Comparison of ENCODE assay signal across 19 cellular contexts in genomic region chr2:23486676-23487075, GRCh38.
DNase-seq lines count a peak whose midpoint lies in the region; ATAC-seq and TF ChIP-seq lines count a peak whose summit lies in the region.
"Had no signal": no experiment of that assay in that cellular context is flagged by ENCODE, and none has a peak within 500 bp of the region (broad histone marks: within the 10 kb centered on the region; RNA-seq: fewer than 3 reads in every experiment).

No MANE protein-coding gene starts in this region.

- no peak overlapping the region for H2AK9ac ChIP-seq in IMR-90 (replicated peaks; ENCODE audit: low read depth, low read length, poor library complexity)

- TF ChIP-seq RAD21 in IMR-90 (IDR thresholded peaks at IDR 0.05; ENCODE audit: low read length) = no peak

- H3K36me3 ChIP-seq in IMR-90 (ENCODE audit: control insufficient read depth, insufficient read depth, low read length) = peaks cover 3% of the 10 kb centered on the region; the same call in 1 of the 2 replicates
- H3K36me3 ChIP-seq: HAP-1, lower lobe of right lung, vagina had no signal

- intact Hi-C loops in IMR-90 (cut with micrococcal nuclease) = loop anchor here (10.0 kb wide), 1 partner anchor 268 kb away; no protein-coding TSS in a partner anchor
- intact Hi-C loops in right cardiac atrium (cut with DNase I) = no loop called here

- no peak overlapping the region for H2AFZ ChIP-seq in IMR-90 (replicated peaks; ENCODE audit: low read length, poor library complexity)

- 100% methylated on average over 2 of the region's 5 CpGs; no CpG with 5 or more reads in 1 of the 2 experiments for WGBS in IMR-90 (ENCODE audit: extremely low coverage in 2 of 2, insufficient read length in 1 of 2), 2 experiments
- WGBS in right cardiac atrium = 79% methylated on average over 5 of the region's 5 CpGs

- no peaks in the 10 kb centered on the region for H3K36me3 Mint-ChIP-seq in chondrocyte (ENCODE audit: low read depth)
- H3K36me3 Mint-ChIP-seq: activated naive CD4-positive, alpha-beta T cell treated with anti-CD3 and anti-CD28 coated beads, Interleukin-2, amount 50 U/mL, for 72 hours had no signal

- H3K27me3 Mint-ChIP-seq in chondrocyte (ENCODE audit: low read depth) = peaks cover 13% of the 10 kb centered on the region

- ATAC-seq in IMR-90 (ENCODE audit: low read depth) (peak; percentile 52; the same call in 1 of the 2 replicates), right cardiac atrium (peak; percentile 22 to 44), GM19397 (IDR thresholded peaks at IDR 0.05; ENCODE audit: unreplicated experiment) (no peak), GM21423 (IDR thresholded peaks at IDR 0.05; ENCODE audit: unreplicated experiment) (no peak), HG03135 (IDR thresholded peaks at IDR 0.05; ENCODE audit: unreplicated experiment) (no peak)
- ATAC-seq: activated naive CD4-positive, alpha-beta T cell treated with anti-CD3 and anti-CD28 coated beads, Interleukin-2, amount 50 U/mL, for 72 hours; lower lobe of right lung had no signal

- H3K27me3 ChIP-seq in IMR-90 (ENCODE audit: control insufficient read depth, insufficient read depth, low read length) (no peaks in the 10 kb centered on the region), right cardiac atrium (ENCODE audit: control insufficient read depth, insufficient read depth) (no peaks in the 10 kb centered on the region)
- H3K27me3 ChIP-seq: vagina had no signal

- TF ChIP-seq POLR2A in IMR-90 (IDR thresholded peaks at IDR 0.05; ENCODE audit: low read depth, low read length) = no peak

- H3K4me3 Mint-ChIP-seq in chondrocyte (ENCODE audit: unreplicated experiment) = no peak overlapping the region
- H3K4me3 Mint-ChIP-seq: neural crest cell; T-helper 1 cell treated with Interleukin-12 subunit alpha and Interleukin-12 subunit beta and Interleukin-4 antibody, amounts not matched to agents 30 μg/mL and 1 μg/mL, for 36 hours had no signal

- H2BK5ac ChIP-seq in IMR-90 (ENCODE audit: low read depth, low read length, poor library complexity, severe bottlenecking) = no peak overlapping the region

- no peaks in the 10 kb centered on the region; the same call in none of the 2 replicates for H3K9me1 ChIP-seq in IMR-90 (ENCODE audit: insufficient read depth, low read length)

- CTCF ChIA-PET in IMR-90 (lab: Yijun Ruan, JAX) = interaction anchor here (0.6 to 0.8 kb wide), 2 partner anchors 61 to 100 kb away, joined by 3 to 5 read pairs; no protein-coding TSS in a partner anchor

- no peaks in the 10 kb centered on the region for H3K9me3 Mint-ChIP-seq in chondrocyte (ENCODE audit: low read depth)
- H3K9me3 Mint-ChIP-seq: activated naive CD4-positive, alpha-beta T cell treated with anti-CD3 and anti-CD28 coated beads, Interleukin-2, amount 50 U/mL, for 72 hours; neural crest cell; T-helper 1 cell treated with Interleukin-12 subunit alpha and Interleukin-12 subunit beta and Interleukin-4 antibody, amounts not matched to agents 30 μg/mL and 1 μg/mL, for 36 hours had no signal

- H2BK15ac ChIP-seq in IMR-90 (ENCODE audit: low read depth, low read length) = no peak overlapping the region

- peaks cover 3% of the 10 kb centered on the region for H3K4me1 ChIP-seq in IMR-90 (ENCODE audit: control insufficient read depth, insufficient read depth, low read length)
- H3K4me1 ChIP-seq in right cardiac atrium (ENCODE audit: control insufficient read depth, insufficient read depth, low read length) = no peaks in the 10 kb centered on the region
- H3K4me1 ChIP-seq: HAP-1, lower lobe of right lung had no signal

- no peak overlapping the region for H3K18ac ChIP-seq in IMR-90 (ENCODE audit: low read depth, low read length)

- H3K9ac ChIP-seq in IMR-90 (ENCODE audit: low read depth, low read length) = no peak overlapping the region

- H3K27ac ChIP-seq in IMR-90 (ENCODE audit: insufficient read depth, low read length) = no peak overlapping the region
- H3K27ac ChIP-seq in right cardiac atrium (ENCODE audit: low read length) = no peak overlapping the region
- H3K27ac ChIP-seq: lower lobe of right lung, vagina had no signal

- dilution Hi-C loops in IMR-90 (cut with HindIII; ENCODE audit: low sequenced_read_pairs, unreplicated experiment) = no loop called here

- no peak overlapping the region for H3K23ac ChIP-seq in IMR-90 (ENCODE audit: low read depth, low read length)

- no peak overlapping the region for H2AK5ac ChIP-seq in IMR-90 (ENCODE audit: low read depth, low read length)

- no peak overlapping the region for H4K91ac ChIP-seq in IMR-90 (ENCODE audit: insufficient read depth, low read depth, low read length)

- H2BK20ac ChIP-seq in IMR-90 (ENCODE audit: low read depth, low read length) = no peak overlapping the region

- in situ Hi-C loops in ACHN (cut with HindIII; ENCODE audit: low pct_ligation_motif_present, low pct_unique_long_range_greater_than_20kb, low sequenced_read_pairs) = no loop called here
- in situ Hi-C loops in IMR-90 (cut with MboI; ENCODE audit: low sequenced_read_pairs) = no loop called here

- H4K5ac ChIP-seq in IMR-90 (ENCODE audit: low read depth, low read length) = no peak overlapping the region

- BruUV-seq in IMR-90 (replicated peaks; lab: Mats Ljungman, UMichigan) = no TSS peak

- H3K9me3 ChIP-seq in IMR-90 (ENCODE audit: control insufficient read depth, insufficient read depth, low read length) = no peaks in the 10 kb centered on the region
- H3K9me3 ChIP-seq in right cardiac atrium (ENCODE audit: control insufficient read depth, low read length) = no peaks in the 10 kb centered on the region
- H3K9me3 ChIP-seq: Caco-2, HAP-1, lower lobe of right lung, vagina had no signal

- DNase-seq in ACHN = peak; percentile 75
- DNase-seq in IMR-90 = peak; percentile 70
- peak; percentile 64 for DNase-seq in chondrocyte (ENCODE audit: low spot score)
- peak; percentile 63 to 88 (median 68) for DNase-seq in right cardiac atrium
- DNase-seq in NCI-H345 treated with DMSO at 0.1 percent for 48 hours (lab: John Stamatoyannopoulos, UW; ENCODE audit: unreplicated experiment) = no peak
- DNase-seq: activated CD4-positive, alpha-beta T cell treated with anti-CD3 and anti-CD28 coated beads for 1 hour; activated CD8-positive, alpha-beta memory T cell treated with anti-CD3 and anti-CD28 coated beads, Interleukin-2, amount 50 U/mL, for 48 hours; Caco-2; Karpas-422; lower lobe of right lung; stimulated activated naive CD4-positive, alpha-beta T cell treated with Interleukin-2 at 50 U/mL for 16 hours had no signal

- H3K56ac ChIP-seq in IMR-90 (ENCODE audit: extremely low read depth, insufficient read depth, low read length) = no peak overlapping the region

- no peak overlapping the region for H2BK120ac ChIP-seq in IMR-90 (ENCODE audit: low read depth, low read length)

- H3K4me1 Mint-ChIP-seq in chondrocyte (ENCODE audit: low read depth) = peaks cover 7% of the 10 kb centered on the region

- H3K4me3 ChIP-seq in IMR-90 (ENCODE audit: insufficient read depth, low read depth, low read length) (no peak overlapping the region), right cardiac atrium (ENCODE audit: low read length) (no peak overlapping the region)
- H3K4me3 ChIP-seq: HAP-1, lower lobe of right lung, vagina had no signal

- H3K79me1 ChIP-seq in IMR-90 (ENCODE audit: low read depth in 1 of 2, low read length in 2 of 2) = peaks cover 0 to 3% of the 10 kb centered on the region in 2 experiments; a peak in 1 of 4 replicates

- H3K27ac Mint-ChIP-seq in chondrocyte (ENCODE audit: unreplicated experiment) = no peak overlapping the region
- H3K27ac Mint-ChIP-seq: activated naive CD4-positive, alpha-beta T cell treated with anti-CD3 and anti-CD28 coated beads, Interleukin-2, amount 50 U/mL, for 72 hours; T-helper 1 cell treated with Interleukin-12 subunit alpha and Interleukin-12 subunit beta and Interleukin-4 antibody, amounts not matched to agents 30 μg/mL and 1 μg/mL, for 36 hours had no signal

- peaks cover 22% of the 10 kb centered on the region for H4K20me1 ChIP-seq in IMR-90 (ENCODE audit: insufficient read depth, low read length)

- no peak overlapping the region for H3K14ac ChIP-seq in IMR-90 (replicated peaks; ENCODE audit: low read depth, low read length)

- no peak overlapping the region for H3K4ac ChIP-seq in IMR-90 (ENCODE audit: low read depth, low read length)

- H3K4me2 ChIP-seq in IMR-90 (ENCODE audit: low read depth, low read length) = no peak overlapping the region

- no peak overlapping the region for H4K8ac ChIP-seq in IMR-90 (ENCODE audit: low read depth in 2 of 2, low read length in 2 of 2)

- TF ChIP-seq CTCF in IMR-90 (conservative IDR thresholded peaks at IDR 0.05; ENCODE audit: low read depth, low read length) (no peak), chondrocyte (IDR thresholded peaks at IDR 0.05) (no peak)

- POLR2A ChIA-PET in IMR-90 (lab: Charles Lee; ENCODE audit: unreplicated experiment) = no interaction called here

TF ChIP-seq in IMR-90, 13 proteins besides CTCF, POLR2A, EP300 and RAD21 (continues in another document):
- no peak for TF ChIP-seq SMC3 (IDR thresholded peaks at IDR 0.05; ENCODE audit: low read depth, low read length)
- TF ChIP-seq RFX5 (IDR thresholded peaks at IDR 0.05; ENCODE audit: low read depth, low read length) = no peak
- TF ChIP-seq NFE2L2 (IDR thresholded peaks at IDR 0.05; ENCODE audit: low read depth, low read length) = no peak
- no peak for TF ChIP-seq MAZ (IDR thresholded peaks at IDR 0.05; ENCODE audit: borderline replicate concordance, low read depth, low read length)
- TF ChIP-seq CHD1 (IDR thresholded peaks at IDR 0.05; ENCODE audit: low read depth, low read length) = no peak
- TF ChIP-seq BHLHE40 (IDR thresholded peaks at IDR 0.05; ENCODE audit: low read depth, low read length) = no peak
- no peak for TF ChIP-seq MAFK (IDR thresholded peaks at IDR 0.05; ENCODE audit: low read depth, low read length)
- no peak for TF ChIP-seq FOS (IDR thresholded peaks at IDR 0.05; ENCODE audit: low read depth, low read length)
- no peak for TF ChIP-seq RCOR1 (IDR thresholded peaks at IDR 0.05; ENCODE audit: insufficient replicate concordance, low read length)
- TF ChIP-seq ELK1 (IDR thresholded peaks at IDR 0.05; ENCODE audit: borderline replicate concordance, low read depth, low read length) = no peak
- no peak for TF ChIP-seq MXI1 (IDR thresholded peaks at IDR 0.05; ENCODE audit: borderline replicate concordance, low read depth, low read length)

Comparison
In these comparisons a context has a peak if more than half of its experiments do, and no peak if none do; other contexts are left out.
1. ATAC-seq: peak in IMR-90 (single experiment) and right cardiac atrium (2 of 2); none in GM19397 (single experiment), GM21423 (single experiment) and HG03135 (single experiment).